In genomic region chr14:51004801-51005526, GRCh38 we compare ENCODE assay signal across 8 cellular contexts.
DNase-seq lines count a peak whose midpoint lies in the region; ATAC-seq and TF ChIP-seq lines count a peak whose summit lies in the region.

No MANE protein-coding gene starts in this region.

- DNase-seq in AG08396 (ENCODE audit: low spot score) (peak; percentile 16), HT1080 (ENCODE audit: low read depth) (peak; percentile 68), amniotic epithelial cell (ENCODE audit: low read depth) (peak; percentile 59), left colon (no peak), type B pancreatic cell (ENCODE audit: extremely low spot score, unreplicated experiment) (no peak), GM19238 (ENCODE audit: insufficient read length, low spot score) (no peak)

- no peak overlapping the region for H3K27ac Mint-ChIP-seq in type B pancreatic cell

- no peaks in the 10 kb centered on the region for H3K9me3 Mint-ChIP-seq in type B pancreatic cell

- H3K36me3 Mint-ChIP-seq in type B pancreatic cell, result no peaks in the 10 kb centered on the region

- peaks cover 2% of the 10 kb centered on the region for H3K27me3 Mint-ChIP-seq in type B pancreatic cell

- no peak for TF ChIP-seq CTCF in type B pancreatic cell (conservative IDR thresholded peaks at IDR 0.05)

- intact Hi-C loops in left colon (cut with DNase I, micrococcal nuclease), result no loop called here

- peaks cover 20% of the 10 kb centered on the region for H3K4me1 Mint-ChIP-seq in type B pancreatic cell (ENCODE audit: unreplicated experiment)

- ATAC-seq in left colon (peak; percentile 57), GM19035 (IDR thresholded peaks at IDR 0.05; ENCODE audit: unreplicated experiment) (no peak), HG02852 (IDR thresholded peaks at IDR 0.05; ENCODE audit: unreplicated experiment) (no peak)

- H3K4me3 Mint-ChIP-seq in type B pancreatic cell, result no peak overlapping the region

Comparison
In these comparisons a context has a peak if more than half of its experiments do, and no peak if none do; other contexts are left out.
1. DNase-seq: peak in AG08396 (single experiment), HT1080 (single experiment) and amniotic epithelial cell (single experiment); none in left colon (0 of 2), type B pancreatic cell (single experiment) and GM19238 (single experiment).